18 cellular contexts compared by ENCODE assay signal in genomic region chr2:102505290-102505689, GRCh38. TPM values are rescaled to one million over a fixed set of nuclear protein-coding genes. Genes with fewer than 3 reads are reported as not detected.
DNase-seq lines count a peak whose midpoint lies in the region; ATAC-seq, FAIRE-seq and TF ChIP-seq lines count a peak whose summit lies in the region.
"Had no signal": no experiment of that assay in that cellular context is flagged by ENCODE, and none has a peak within 500 bp of the region (broad histone marks: within the 10 kb centered on the region; RNA-seq: fewer than 3 reads in every experiment).

No MANE protein-coding gene starts in this region.

- H3K9ac ChIP-seq in colonic mucosa (ENCODE audit: low read depth in 2 of 2, low read length in 2 of 2), result no peak overlapping the region

- POLR2A ChIA-PET in activated CD4-positive, alpha-beta T cell treated with anti-CD3 and anti-CD28 coated beads for 36 hours (lab: Charles Lee), result no interaction called here

- H3K9me3 ChIP-seq in colonic mucosa, result no peaks in the 10 kb centered on the region
- H3K9me3 ChIP-seq: left lung, psoas muscle had no signal

- H3K27ac Mint-ChIP-seq in activated naive CD4-positive, alpha-beta T cell treated with anti-CD3 and anti-CD28 coated beads for 36 hours, result no peak overlapping the region
- H3K27ac Mint-ChIP-seq in activated CD4-positive, alpha-beta T cell treated with anti-CD3 and anti-CD28 coated beads for 36 hours, result no peak overlapping the region
- H3K27ac Mint-ChIP-seq: activated naive CD8-positive, alpha-beta T cell treated with anti-CD3 and anti-CD28 coated beads for 36 hours; naive thymus-derived CD8-positive, alpha-beta T cell; stimulated activated naive CD8-positive, alpha-beta T cell treated with anti-CD3 and anti-CD28 coated beads, Interleukin-15, amount 100 ng/mL, for 72 hours; T-helper 2 cell treated with Interferon-gamma antibody and Interleukin-4, amounts not matched to agents 5 μg/mL and 100 μg/mL, for 36 hours had no signal

- H3K4me3 ChIP-seq in colonic mucosa, result no peak overlapping the region
- H3K4me3 ChIP-seq: left lung, psoas muscle had no signal

- CTCF ChIA-PET in activated naive CD4-positive, alpha-beta T cell treated with anti-CD3 and anti-CD28 coated beads for 36 hours (lab: Charles Lee), result interaction anchor here (2.3 kb wide), 1 partner anchor 32 kb away, joined by 5 read pairs; the partner anchor contains the start of gene SLC9A4
- CTCF ChIA-PET in activated CD4-positive, alpha-beta T cell treated with anti-CD3 and anti-CD28 coated beads for 36 hours (lab: Charles Lee), result interaction anchor here (1.7 kb wide), 1 partner anchor 22 kb away, joined by 7 read pairs; no protein-coding TSS in a partner anchor

- FAIRE-seq in urothelium cell line (lab: Jason Lieb, UNC), result no peak

- no peak for TF ChIP-seq CTCF in colonic mucosa (IDR thresholded peaks at IDR 0.05)

- peaks cover 2% of the 10 kb centered on the region for H3K9me3 Mint-ChIP-seq in activated naive CD4-positive, alpha-beta T cell treated with anti-CD3 and anti-CD28 coated beads for 36 hours
- no peaks in the 10 kb centered on the region for H3K9me3 Mint-ChIP-seq in activated CD4-positive, alpha-beta T cell treated with anti-CD3 and anti-CD28 coated beads for 36 hours (ENCODE audit: low read depth)
- H3K9me3 Mint-ChIP-seq: T-helper 2 cell treated with Interferon-gamma antibody and Interleukin-4, amounts not matched to agents 5 μg/mL and 100 μg/mL, for 36 hours had no signal

- intact Hi-C loops in colonic mucosa (cut with DNase I), result no loop called here
- intact Hi-C loops in activated naive CD4-positive, alpha-beta T cell treated with anti-CD3 and anti-CD28 coated beads for 36 hours (cut with micrococcal nuclease), result no loop called here
- intact Hi-C loops in activated CD4-positive, alpha-beta T cell treated with anti-CD3 and anti-CD28 coated beads for 36 hours (cut with DNase I, micrococcal nuclease), result no loop called here

- DNase-seq in DMS53 treated with DMSO at 0.1 percent for 48 hours (lab: John Stamatoyannopoulos, UW; ENCODE audit: unreplicated experiment) (peak; percentile 96), NCI-H510A treated with DMSO at 0.1 percent for 48 hours (lab: John Stamatoyannopoulos, UW) (peak; percentile 94), colonic mucosa (peak; percentile 73), pons (ENCODE audit: low spot score) (peak; percentile 43), urothelium cell line (ENCODE audit: low spot score) (no peak)
- DNase-seq in activated naive CD4-positive, alpha-beta T cell treated with anti-CD3 and anti-CD28 coated beads for 36 hours, result no peak
- no peak for DNase-seq in activated CD4-positive, alpha-beta T cell treated with anti-CD3 and anti-CD28 coated beads for 36 hours
- DNase-seq: activated naive CD8-positive, alpha-beta T cell treated with anti-CD3 and anti-CD28 coated beads for 36 hours; AML-193; DMS79; Kasumi-1; left lung; naive thymus-derived CD8-positive, alpha-beta T cell; NCI-H187 treated with DMSO at 0.1 percent for 48 hours; psoas muscle; SHP77 treated with DMSO at 0.1 percent for 48 hours; stimulated activated naive CD8-positive, alpha-beta T cell treated with anti-CD3 and anti-CD28 coated beads, Interleukin-15, amount 100 ng/mL, for 72 hours had no signal

- H3K4me1 ChIP-seq in colonic mucosa, result no peaks in the 10 kb centered on the region
- H3K4me1 ChIP-seq: psoas muscle had no signal

- no peak overlapping the region for H3K27ac ChIP-seq in colonic mucosa
- H3K27ac ChIP-seq: left lung, psoas muscle had no signal

- ATAC-seq in activated CD4-positive, alpha-beta T cell treated with anti-CD3 and anti-CD28 coated beads for 36 hours, result no peak
- ATAC-seq: left lung; naive thymus-derived CD8-positive, alpha-beta T cell; psoas muscle; stimulated activated naive CD8-positive, alpha-beta T cell treated with anti-CD3 and anti-CD28 coated beads, Interleukin-15, amount 100 ng/mL, for 72 hours had no signal

- H3K4me1 Mint-ChIP-seq in activated naive CD4-positive, alpha-beta T cell treated with anti-CD3 and anti-CD28 coated beads for 36 hours (ENCODE audit: low read depth), result peaks cover 14% of the 10 kb centered on the region
- H3K4me1 Mint-ChIP-seq in activated CD4-positive, alpha-beta T cell treated with anti-CD3 and anti-CD28 coated beads for 36 hours, result peaks cover 12% of the 10 kb centered on the region

- H3K4me3 Mint-ChIP-seq in activated naive CD4-positive, alpha-beta T cell treated with anti-CD3 and anti-CD28 coated beads for 36 hours, result no peak overlapping the region
- no peak overlapping the region for H3K4me3 Mint-ChIP-seq in activated CD4-positive, alpha-beta T cell treated with anti-CD3 and anti-CD28 coated beads for 36 hours
- H3K4me3 Mint-ChIP-seq: activated naive CD8-positive, alpha-beta T cell treated with anti-CD3 and anti-CD28 coated beads for 36 hours; naive thymus-derived CD8-positive, alpha-beta T cell; stimulated activated naive CD8-positive, alpha-beta T cell treated with anti-CD3 and anti-CD28 coated beads, Interleukin-15, amount 100 ng/mL, for 72 hours; T-helper 2 cell treated with Interferon-gamma antibody and Interleukin-4, amounts not matched to agents 5 μg/mL and 100 μg/mL, for 36 hours had no signal

- no peaks in the 10 kb centered on the region for H3K36me3 Mint-ChIP-seq in activated naive CD4-positive, alpha-beta T cell treated with anti-CD3 and anti-CD28 coated beads for 36 hours (ENCODE audit: low read depth)
- H3K36me3 Mint-ChIP-seq in activated CD4-positive, alpha-beta T cell treated with anti-CD3 and anti-CD28 coated beads for 36 hours (ENCODE audit: low read depth), result no peaks in the 10 kb centered on the region
- H3K36me3 Mint-ChIP-seq: naive thymus-derived CD8-positive, alpha-beta T cell had no signal

- peaks cover 22% of the 10 kb centered on the region for H3K27me3 Mint-ChIP-seq in activated naive CD4-positive, alpha-beta T cell treated with anti-CD3 and anti-CD28 coated beads for 36 hours (ENCODE audit: low read depth)
- H3K27me3 Mint-ChIP-seq in activated CD4-positive, alpha-beta T cell treated with anti-CD3 and anti-CD28 coated beads for 36 hours, result peaks cover 38% of the 10 kb centered on the region

- no peaks in the 10 kb centered on the region for H3K27me3 ChIP-seq in colonic mucosa
- H3K27me3 ChIP-seq: left lung had no signal

- no peaks in the 10 kb centered on the region for H3K36me3 ChIP-seq in colonic mucosa
- H3K36me3 ChIP-seq: left lung had no signal

RNA-seq across cellular contexts. Expression of gene SLC9A4, which starts 32.3 kb away (rescaled TPM):
- total RNA-seq in colonic mucosa, result under 1 TPM in 1 of 2 donors, not detected in 1; 0.15 TPM
- total RNA-seq in activated naive CD4-positive, alpha-beta T cell treated with anti-CD3 and anti-CD28 coated beads for 36 hours, result under 1 TPM; 0.07 to 0.10 TPM
- under 1 TPM in 1 of 2 experiments, not detected in 1; 0.11 TPM for total RNA-seq in activated CD4-positive, alpha-beta T cell treated with anti-CD3 and anti-CD28 coated beads for 36 hours
- total RNA-seq: activated naive CD8-positive, alpha-beta T cell treated with anti-CD3 and anti-CD28 coated beads for 36 hours; left lung; naive thymus-derived CD8-positive, alpha-beta T cell had no signal

Comparison
In these comparisons a context has a peak if more than half of its experiments do, and no peak if none do; other contexts are left out.
1. DNase-seq: peak in DMS53 treated with DMSO at 0.1 percent for 48 hours (single experiment), NCI-H510A treated with DMSO at 0.1 percent for 48 hours (single experiment), colonic mucosa (single experiment) and pons (single experiment); none in activated naive CD4-positive, alpha-beta T cell treated with anti-CD3 and anti-CD28 coated beads for 36 hours (single experiment), activated CD4-positive, alpha-beta T cell treated with anti-CD3 and anti-CD28 coated beads for 36 hours (single experiment) and urothelium cell line (single experiment).